ENCODE assay signal across 14 cellular contexts in genomic region chr7:11706666-11707605, GRCh38.
DNase-seq lines count a peak whose midpoint lies in the region; ATAC-seq and TF ChIP-seq lines count a peak whose summit lies in the region.
"Had no signal": no experiment of that assay in that cellular context is flagged by ENCODE, and none has a peak within 500 bp of the region (broad histone marks: within the 10 kb centered on the region; RNA-seq: fewer than 3 reads in every experiment).

No MANE protein-coding gene starts in this region.

- no peaks in the 10 kb centered on the region for H3K27me3 ChIP-seq in colonic mucosa

- peaks cover 18% of the 10 kb centered on the region for H3K4me1 Mint-ChIP-seq in chondrocyte (ENCODE audit: low read depth)

- intact Hi-C loops in colonic mucosa (cut with DNase I): no loop called here
- intact Hi-C loops in mucosa of descending colon (cut with DNase I, micrococcal nuclease): no loop called here

- no peaks in the 10 kb centered on the region for H3K27me3 Mint-ChIP-seq in chondrocyte (ENCODE audit: low read depth)

- DNase-seq in DMS153 (lab: John Stamatoyannopoulos, UW) (peak; percentile 55), NCI-H1417 treated with DMSO at 0.1 percent for 48 hours (lab: John Stamatoyannopoulos, UW) (peak; percentile 19), colonic mucosa (peak; percentile 29), mucosa of descending colon (peak in 1 of 3 donors; percentile 46), SW 1271 (lab: John Stamatoyannopoulos, UW) (no peak), chondrocyte (ENCODE audit: low spot score) (no peak)
- DNase-seq: C1 segment of cervical spinal cord, GDM1, Karpas-422, midbrain, NCI-H524, substantia nigra had no signal

- no peak overlapping the region for H3K9ac ChIP-seq in colonic mucosa (ENCODE audit: low read depth in 2 of 2, low read length in 2 of 2)

- ATAC-seq in mucosa of descending colon (peak; percentile 91), HG03571 (IDR thresholded peaks at IDR 0.05; ENCODE audit: unreplicated experiment) (no peak), HG02623 (IDR thresholded peaks at IDR 0.05; ENCODE audit: unreplicated experiment) (no peak)

- H3K4me3 ChIP-seq in colonic mucosa: no peak overlapping the region
- H3K4me3 ChIP-seq in mucosa of descending colon: no peak overlapping the region

- no peak for TF ChIP-seq CTCF in colonic mucosa (IDR thresholded peaks at IDR 0.05)
- TF ChIP-seq CTCF in mucosa of descending colon (IDR thresholded peaks at IDR 0.05): no peak
- TF ChIP-seq CTCF in chondrocyte (IDR thresholded peaks at IDR 0.05): no peak

- H3K9me3 Mint-ChIP-seq in chondrocyte (ENCODE audit: low read depth): no peaks in the 10 kb centered on the region

- H3K4me3 Mint-ChIP-seq in chondrocyte (ENCODE audit: unreplicated experiment): no peak overlapping the region

- H3K27ac ChIP-seq in colonic mucosa: no peak overlapping the region

- H3K9me3 ChIP-seq in colonic mucosa: no peaks in the 10 kb centered on the region
- no peaks in the 10 kb centered on the region for H3K9me3 ChIP-seq in mucosa of descending colon

- no peaks in the 10 kb centered on the region for H3K36me3 Mint-ChIP-seq in chondrocyte (ENCODE audit: low read depth)

- H3K4me1 ChIP-seq in colonic mucosa (no peaks in the 10 kb centered on the region), mucosa of descending colon (ENCODE audit: low read depth) (peaks cover 9% of the 10 kb centered on the region)

- H3K27ac Mint-ChIP-seq in chondrocyte (ENCODE audit: unreplicated experiment): no peak overlapping the region

- H3K36me3 ChIP-seq in colonic mucosa (no peaks in the 10 kb centered on the region), mucosa of descending colon (ENCODE audit: low read depth) (no peaks in the 10 kb centered on the region)

Comparison
In these comparisons a context has a peak if more than half of its experiments do, and no peak if none do; other contexts are left out.
1. DNase-seq: peak in DMS153 (single experiment), NCI-H1417 treated with DMSO at 0.1 percent for 48 hours (single experiment) and colonic mucosa (single experiment); none in SW 1271 (0 of 2) and chondrocyte (single experiment).